ENCODE assay signal across 20 cellular contexts in genomic region chr11:47592970-47593369, GRCh38. TPM values are rescaled to one million over a fixed set of nuclear protein-coding genes. Genes with fewer than 3 reads are reported as not detected.
DNase-seq lines count a peak whose midpoint lies in the region; ATAC-seq, FAIRE-seq and TF ChIP-seq lines count a peak whose summit lies in the region.
"Had no signal": no experiment of that assay in that cellular context is flagged by ENCODE, and none has a peak within 500 bp of the region (broad histone marks: within the 10 kb centered on the region; RNA-seq: fewer than 3 reads in every experiment).

No MANE protein-coding gene starts in this region.

- H3K9me3 Mint-ChIP-seq in WTC11: no peaks in the 10 kb centered on the region
- H3K9me3 Mint-ChIP-seq: CD8-positive, alpha-beta memory T cell had no signal

- DNase-seq in GM12892 (ENCODE audit: insufficient read length): no peak
- no peak for DNase-seq in WTC11 (ENCODE audit: low spot score)
- DNase-seq in T-helper 2 cell: no peak
- no peak for DNase-seq in NCI-H128 (lab: John Stamatoyannopoulos, UW; ENCODE audit: unreplicated experiment)
- no peak for DNase-seq in NOMO-1 (lab: John Stamatoyannopoulos, UW; ENCODE audit: unreplicated experiment in 2 of 2)
- DNase-seq in DMS153 (lab: John Stamatoyannopoulos, UW): no peak
- DNase-seq: ACHN; BE2C; CD8-positive, alpha-beta memory T cell; KBM-7; NCI-H1092; NCI-H1694; NCI-H2107; NCI-H446; PC-3 had no signal

- H3K27ac Mint-ChIP-seq in WTC11: no peak overlapping the region
- H3K27ac Mint-ChIP-seq: CD8-positive, alpha-beta memory T cell had no signal

- peaks cover 26% of the 10 kb centered on the region for H3K4me1 Mint-ChIP-seq in WTC11

- no peaks in the 10 kb centered on the region for H3K9me3 ChIP-seq in iPS-15b (ENCODE audit: control insufficient read depth, insufficient read depth, low read length)
- no peaks in the 10 kb centered on the region for H3K9me3 ChIP-seq in neuron (ENCODE audit: low read length)
- H3K9me3 ChIP-seq: BE2C, HAP-1 had no signal

- POLR2A ChIA-PET in WTC11 (lab: Charles Lee): interaction anchor here (0.6 kb wide), 1 partner anchor 193 kb away, joined by 5 read pairs; no protein-coding TSS in a partner anchor

- H3K27me3 ChIP-seq in iPS-15b (ENCODE audit: control insufficient read depth, insufficient read depth, low read length) (peaks cover 46% of the 10 kb centered on the region), neuron (ENCODE audit: insufficient read depth, low read length) (no peaks in the 10 kb centered on the region)

- peak overlapping the region; percentile 76 for H3K4me3 ChIP-seq in iPS-15b (ENCODE audit: low read depth, low read length)
- no peak overlapping the region for H3K4me3 ChIP-seq in neuron (ENCODE audit: low read length)
- H3K4me3 ChIP-seq: HAP-1 had no signal

- H2AFZ ChIP-seq in neuron (ENCODE audit: low read depth, low read length): peak overlapping the region; percentile 97

- no peak overlapping the region for H3K9ac ChIP-seq in iPS-15b (ENCODE audit: low read depth, low read length)

- H3K4me1 ChIP-seq in iPS-15b (ENCODE audit: control insufficient read depth, insufficient read depth, low read length): peaks cover 4% of the 10 kb centered on the region
- H3K4me1 ChIP-seq in neuron (ENCODE audit: insufficient read depth, low read length): peaks cover 26% of the 10 kb centered on the region
- H3K4me1 ChIP-seq: BE2C, HAP-1 had no signal

- H3K4me3 Mint-ChIP-seq in WTC11: peak overlapping the region; percentile 77
- H3K4me3 Mint-ChIP-seq: CD8-positive, alpha-beta memory T cell had no signal

- H3K36me3 Mint-ChIP-seq in WTC11: no peaks in the 10 kb centered on the region

- peaks cover 67% of the 10 kb centered on the region for H3K27me3 Mint-ChIP-seq in WTC11 (ENCODE audit: low read depth)

- ATAC-seq in WTC11: no peak
- ATAC-seq: PC-3 had no signal

- TF ChIP-seq POLR2A in GM12892 (IDR thresholded peaks at IDR 0.05; ENCODE audit: low read depth, low read length): no peak

- TF ChIP-seq CTCF in WTC11 (IDR thresholded peaks at IDR 0.05): no peak

- CTCF ChIA-PET in WTC11 (lab: Charles Lee): interaction anchor here (1.0 to 1.4 kb wide), 2 partner anchors 12 to 40 kb away, joined by 3 read pairs; no protein-coding TSS in a partner anchor

- FAIRE-seq in GM12892 (lab: Jason Lieb, UNC): peak; percentile 44

- H3K36me3 ChIP-seq in iPS-15b (ENCODE audit: control insufficient read depth, insufficient read depth, low read length): no peaks in the 10 kb centered on the region
- H3K36me3 ChIP-seq in neuron (ENCODE audit: insufficient read depth, low read length): no peaks in the 10 kb centered on the region
- H3K36me3 ChIP-seq: BE2C, HAP-1 had no signal

TF ChIP-seq in WTC11, 78 proteins besides CTCF, POLR2A, EP300 and RAD21:
- TF ChIP-seq CBFB (CRISPR knock-in tag; IDR thresholded peaks at IDR 0.05; ENCODE audit: low read depth): no peak
- no peak for TF ChIP-seq AFF4 (CRISPR knock-in tag; IDR thresholded peaks at IDR 0.05; ENCODE audit: borderline replicate concordance)
- no peak for TF ChIP-seq SOX15 (CRISPR knock-in tag; IDR thresholded peaks at IDR 0.05)
- TF ChIP-seq IRF2 (CRISPR knock-in tag; IDR thresholded peaks at IDR 0.05; ENCODE audit: borderline replicate concordance, low read depth): no peak
- no peak for TF ChIP-seq ATF3 (CRISPR knock-in tag; conservative IDR thresholded peaks at IDR 0.05)
- no peak for TF ChIP-seq GRHL2 (CRISPR knock-in tag; IDR thresholded peaks at IDR 0.05; ENCODE audit: insufficient replicate concordance, severe bottlenecking)
- TF ChIP-seq E2F1 (CRISPR knock-in tag; IDR thresholded peaks at IDR 0.05): no peak
- TF ChIP-seq STAT6 (CRISPR knock-in tag; conservative IDR thresholded peaks at IDR 0.05; ENCODE audit: low read depth): no peak
- TF ChIP-seq NR3C1 (CRISPR knock-in tag; conservative IDR thresholded peaks at IDR 0.05; ENCODE audit: low read depth): no peak
- no peak for TF ChIP-seq ZNF423 (CRISPR knock-in tag; IDR thresholded peaks at IDR 0.05)
- no peak for TF ChIP-seq ZNF232 (CRISPR knock-in tag; IDR thresholded peaks at IDR 0.05)
- no peak for TF ChIP-seq JUN (CRISPR knock-in tag; IDR thresholded peaks at IDR 0.05)
- no peak for TF ChIP-seq MYBL2 (CRISPR knock-in tag; IDR thresholded peaks at IDR 0.05)
- no peak for TF ChIP-seq SP1 (CRISPR knock-in tag; conservative IDR thresholded peaks at IDR 0.05)
TF ChIP-seq in WTC11: peak in this region for 0.

RNA-seq across cellular contexts. Expression of gene C1QTNF4, which starts 1.2 kb away (rescaled TPM):
- not detected for polyA plus RNA-seq in GM12892 (2012; ENCODE audit: missing spikeins)
- total RNA-seq in WTC11 (2021): 9.5 to 10.7 TPM (median 9.5 TPM) in 3 replicates
- total RNA-seq: PC-3, SK-MEL-5 had no signal
- polyA plus RNA-seq: CD8-positive, alpha-beta memory T cell had no signal

RNA-seq across cellular contexts. Expression of gene FAM180B, which starts 6.5 kb away (rescaled TPM):
- not detected for polyA plus RNA-seq in GM12892 (2012; ENCODE audit: missing spikeins)
- total RNA-seq in WTC11 (2021): 0.16 to 0.28 TPM in 2 of 3 replicates, not detected in the other
- total RNA-seq: MCF 10A, PC-3 had no signal
- polyA plus RNA-seq: CD8-positive, alpha-beta memory T cell had no signal

RNA-seq across cellular contexts. Expression of gene NDUFS3, which starts 14.1 kb away (rescaled TPM):
- polyA plus RNA-seq in GM12892 (2012; ENCODE audit: missing spikeins): 135 TPM
- 111 to 140 TPM (median 125 TPM) in 3 replicates for total RNA-seq in WTC11 (2021)

RNA-seq across cellular contexts. Expression of gene KBTBD4, which starts 14.2 kb away (rescaled TPM):
- polyA plus RNA-seq in GM12892 (2012; ENCODE audit: missing spikeins): 20.1 TPM
- 12.3 to 14.3 TPM (median 13.9 TPM) in 3 replicates for total RNA-seq in WTC11 (2021)

RNA-seq across cellular contexts. Expression of gene PTPMT1, which starts 27.6 kb away (rescaled TPM):
- 49.1 TPM for polyA plus RNA-seq in GM12892 (2012; ENCODE audit: missing spikeins)
- total RNA-seq in WTC11 (2021): 49.5 to 69.4 TPM (median 65.4 TPM) in 3 replicates
